Comparison of ENCODE assay signal across 17 cellular contexts in the genomic region with DNA sequence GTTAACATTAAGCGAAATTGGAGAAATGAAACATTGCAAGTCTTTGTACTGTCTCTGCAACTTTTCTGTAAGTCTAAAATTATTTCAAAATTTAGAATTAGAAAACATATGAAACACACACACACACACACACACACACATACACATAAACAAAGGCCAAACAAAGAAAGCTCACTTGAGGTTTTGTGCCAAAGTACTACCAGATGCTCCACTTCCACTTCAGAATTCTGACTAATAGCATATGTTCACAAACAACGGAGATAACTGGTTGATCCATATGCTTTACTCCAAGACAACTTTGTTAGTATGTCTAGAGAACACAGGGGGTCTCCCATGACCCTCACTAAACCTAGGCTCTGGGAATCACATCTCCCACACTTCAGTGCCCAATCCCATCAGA.
DNase-seq lines count a peak whose midpoint lies in the region; ATAC-seq and TF ChIP-seq lines count a peak whose summit lies in the region.
"Had no signal": no experiment of that assay in that cellular context is flagged by ENCODE, and none has a peak within 500 bp of the region (broad histone marks: within the 10 kb centered on the region; RNA-seq: fewer than 3 reads in every experiment).

No MANE protein-coding gene starts in this region.

- no peaks in the 10 kb centered on the region for H3K36me3 ChIP-seq in esophagus muscularis mucosa
- H3K36me3 ChIP-seq: MG63, SJCRH30 had no signal

- H3K27me3 ChIP-seq in esophagus muscularis mucosa: no peaks in the 10 kb centered on the region
- H3K27me3 ChIP-seq: MG63, SJCRH30 had no signal

- intact Hi-C loops in esophagus muscularis mucosa (cut with DNase I): no loop called here

- TF ChIP-seq CTCF in foreskin fibroblast (IDR thresholded peaks at IDR 0.05; ENCODE audit: low read depth, low read length) (no peak), esophagus muscularis mucosa (IDR thresholded peaks at IDR 0.05) (no peak)

- H3K9me3 ChIP-seq in esophagus muscularis mucosa: no peaks in the 10 kb centered on the region
- H3K9me3 ChIP-seq: MG63, SJCRH30 had no signal

- no peak for ATAC-seq in HG03457 (IDR thresholded peaks at IDR 0.05; ENCODE audit: unreplicated experiment)
- ATAC-seq: activated T-cell treated with anti-CD3 and anti-CD28 coated beads, Interleukin-2, amount 50 U/mL, for 72 hours; CD8-positive, alpha-beta T cell had no signal

- 77% methylated on average over 2 of the region's 2 CpGs for WGBS in esophagus muscularis mucosa

- no peak overlapping the region for H3K27ac ChIP-seq in esophagus muscularis mucosa (replicated peaks in 1 of 4)
- H3K27ac ChIP-seq: SJCRH30 had no signal

- DNase-seq in DMS 273 (lab: John Stamatoyannopoulos, UW; ENCODE audit: unreplicated experiment) (peak; percentile 71), HCEC 1CT (peak; percentile 79), NCI-H524 (lab: John Stamatoyannopoulos, UW) (peak; percentile 83 to 96), foreskin fibroblast (peak; percentile 74 to 84), esophagus muscularis mucosa (ENCODE audit: extremely low spot score) (no peak), midbrain (lab: John Stamatoyannopoulos, UW) (no peak)
- DNase-seq: activated CD4-positive, alpha-beta T cell treated with anti-CD3 and anti-CD28 coated beads for 4 hours; activated naive CD4-positive, alpha-beta T cell treated with anti-CD3 and anti-CD28 coated beads, Interleukin-2, amount 50 U/mL, for 16 hours; activated T-cell treated with anti-CD3 and anti-CD28 coated beads, Interleukin-2, amount 50 U/mL, for 72 hours; AML-193; CD8-positive, alpha-beta T cell; DMS79 treated with DMSO at 0.1 percent for 48 hours; MG63; NCI-H1436 treated with DMSO at 0.1 percent for 48 hours; SJCRH30; substantia nigra had no signal

- H3K4me3 ChIP-seq in foreskin fibroblast (ENCODE audit: low read depth in 1 of 2, low read length in 2 of 2): no peak overlapping the region
- no peak overlapping the region for H3K4me3 ChIP-seq in esophagus muscularis mucosa
- H3K4me3 ChIP-seq: MG63, SJCRH30 had no signal

- H3K4me1 ChIP-seq in esophagus muscularis mucosa: peaks cover 0 to 3% (median 0%) of the 10 kb centered on the region in 4 donors
- H3K4me1 ChIP-seq: SJCRH30 had no signal

- no peak for TF ChIP-seq POLR2A in esophagus muscularis mucosa (IDR thresholded peaks at IDR 0.05; ENCODE audit: low read depth)

- no peak for TF ChIP-seq EP300 in esophagus muscularis mucosa (IDR thresholded peaks at IDR 0.05)

Comparison
In these comparisons a context has a peak if more than half of its experiments do, and no peak if none do; other contexts are left out.
1. DNase-seq: peak in DMS 273 (single experiment), HCEC 1CT (single experiment), NCI-H524 (2 of 2) and foreskin fibroblast (2 of 2); none in esophagus muscularis mucosa (single experiment) and midbrain (single experiment).